ENCODE assay signal across 12 cellular contexts in the genomic region with DNA sequence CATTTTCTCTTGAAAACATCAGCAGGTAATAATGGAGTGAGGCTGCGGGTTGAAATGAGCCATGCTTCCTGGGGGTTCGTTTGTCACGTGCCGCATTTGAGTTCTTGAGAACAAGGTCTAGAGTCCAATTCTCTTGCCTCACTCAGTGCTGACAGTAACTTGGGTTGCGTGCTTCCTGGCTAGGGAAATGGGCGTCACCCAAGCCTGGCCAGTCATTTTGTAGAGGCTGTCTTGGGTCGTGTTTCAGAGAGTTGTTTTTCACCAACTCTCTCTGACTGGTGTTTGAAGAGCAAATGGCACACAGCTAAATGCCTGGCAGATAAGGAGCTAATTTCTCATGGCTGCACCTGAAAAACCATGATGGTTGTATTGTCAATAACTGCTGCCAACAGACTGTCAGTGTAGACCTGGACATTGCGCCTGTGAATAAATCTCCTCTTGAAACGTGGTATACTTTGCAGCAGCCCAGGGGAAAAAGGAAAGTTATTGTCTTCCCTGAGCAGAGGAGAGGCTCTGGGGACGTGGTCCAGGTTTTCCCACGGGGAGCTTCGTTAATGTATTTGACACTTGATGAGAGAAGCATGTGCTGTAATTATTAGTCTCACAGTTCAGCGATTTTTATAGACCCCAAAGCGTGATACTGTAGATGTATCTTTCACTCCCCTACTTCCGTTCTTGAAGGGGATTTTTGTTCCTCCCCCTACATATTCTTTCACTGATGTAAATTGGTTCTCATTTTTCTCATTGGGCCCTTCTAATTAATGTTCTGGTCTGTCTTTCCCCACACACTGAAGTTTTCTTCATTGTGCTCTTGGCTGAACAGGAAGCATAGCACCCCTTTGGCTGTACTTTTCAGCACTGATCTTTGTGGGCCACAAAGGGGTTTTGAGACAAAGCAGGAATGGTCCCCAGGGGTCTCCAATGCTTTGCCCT.
DNase-seq lines count a peak whose midpoint lies in the region; ATAC-seq, FAIRE-seq and TF ChIP-seq lines count a peak whose summit lies in the region.
"Had no signal": no experiment of that assay in that cellular context is flagged by ENCODE, and none has a peak within 500 bp of the region (broad histone marks: within the 10 kb centered on the region; RNA-seq: fewer than 3 reads in every experiment).

No MANE protein-coding gene starts in this region.

- no peaks in the 10 kb centered on the region for H3K27me3 ChIP-seq in gastroesophageal sphincter

- 39 to 46% methylated on average over 2 to 15 of the region's 15 CpGs for WGBS in gastroesophageal sphincter (ENCODE audit: low coverage in 1 of 2), 2 donors

- peak overlapping the region; percentile 47 for H3K27ac Mint-ChIP-seq in neural crest cell (ENCODE audit: unreplicated experiment)

- peaks cover 0 to 5% (median 0%) of the 10 kb centered on the region in 3 donors for H3K4me1 ChIP-seq in gastroesophageal sphincter

- H3K36me3 ChIP-seq in gastroesophageal sphincter = no peaks in the 10 kb centered on the region

- H3K4me1 Mint-ChIP-seq in neural crest cell = peaks cover 26% of the 10 kb centered on the region

- no peak for DNase-seq in GM12892 (ENCODE audit: insufficient read length)
- DNase-seq in NCI-H2107 (lab: John Stamatoyannopoulos, UW) = peak; percentile 60
- DNase-seq in neural crest cell (ENCODE audit: low read depth, low spot score) = no peak
- no peak for DNase-seq in hepatic stellate cell (ENCODE audit: low spot score)
- DNase-seq: activated CD4-positive, CD25-positive, alpha-beta regulatory T cell treated with anti-CD3 and anti-CD28 coated beads, Interleukin-2, amount 50 U/mL, for 72 hours; activated naive CD4-positive, alpha-beta T cell treated with Interleukin-2 at 50 U/mL for 16 hours; nucleus accumbens had no signal

- TF ChIP-seq POLR2A in GM12892 (IDR thresholded peaks at IDR 0.05; ENCODE audit: low read depth, low read length) (no peak), gastroesophageal sphincter (IDR thresholded peaks at IDR 0.05) (no peak)

- H3K9me3 Mint-ChIP-seq in neural crest cell = peaks cover 4% of the 10 kb centered on the region

- TF ChIP-seq CTCF in gastroesophageal sphincter (IDR thresholded peaks at IDR 0.05) (no peak), neural crest cell (conservative IDR thresholded peaks at IDR 0.05) (no peak)

- H3K36me3 Mint-ChIP-seq in neural crest cell (ENCODE audit: low read depth) = peaks cover 1% of the 10 kb centered on the region

- TF ChIP-seq EP300 in gastroesophageal sphincter (IDR thresholded peaks at IDR 0.05) = no peak

- no peak overlapping the region for H3K4me3 Mint-ChIP-seq in neural crest cell

- H3K4me3 ChIP-seq in gastroesophageal sphincter = no peak overlapping the region

- FAIRE-seq in GM12892 (lab: Jason Lieb, UNC) = peak; percentile 27
- FAIRE-seq: H54 had no signal

- peak; percentile 72 for ATAC-seq in gastroesophageal sphincter
- ATAC-seq in GM18858 (IDR thresholded peaks at IDR 0.05; ENCODE audit: unreplicated experiment) = no peak
- ATAC-seq in GM21526 (IDR thresholded peaks at IDR 0.05; ENCODE audit: low FRiP score, unreplicated experiment) = no peak
- ATAC-seq in HG02938 (IDR thresholded peaks at IDR 0.05; ENCODE audit: unreplicated experiment) = no peak

- no peaks in the 10 kb centered on the region for H3K27me3 Mint-ChIP-seq in neural crest cell (ENCODE audit: low read depth)

- no peaks in the 10 kb centered on the region for H3K9me3 ChIP-seq in gastroesophageal sphincter

- peak overlapping the region in 2 of 4 donors; percentile 15 to 41 for H3K27ac ChIP-seq in gastroesophageal sphincter
